10 cellular contexts compared by ENCODE assay signal in genomic region chr6:44062771-44063560, GRCh38.
DNase-seq lines count a peak whose midpoint lies in the region; ATAC-seq and TF ChIP-seq lines count a peak whose summit lies in the region.
"Had no signal": no experiment of that assay in that cellular context is flagged by ENCODE, and none has a peak within 500 bp of the region (broad histone marks: within the 10 kb centered on the region; RNA-seq: fewer than 3 reads in every experiment).

No MANE protein-coding gene starts in this region.

- no peak overlapping the region for H3K4me3 ChIP-seq in MM.1S (ENCODE audit: low read length)

- H3K4me1 Mint-ChIP-seq in CD14-positive monocyte, result peaks cover 78% of the 10 kb centered on the region
- peaks cover 100% of the 10 kb centered on the region for H3K4me1 Mint-ChIP-seq in dendritic cell treated with granulocyte-macrophage colony-stimulating factor and Interleukin-4, amounts not matched to agents 40 ng/mL and 50 ng/mL, for 4 days (ENCODE audit: low read depth)
- H3K4me1 Mint-ChIP-seq in neural crest cell, result peaks cover 3% of the 10 kb centered on the region

- H3K27me3 Mint-ChIP-seq in CD14-positive monocyte (ENCODE audit: low read depth in 3 of 3) (peaks cover 6 to 18% (median 14%) of the 10 kb centered on the region in 3 donors), neural crest cell (ENCODE audit: low read depth) (no peaks in the 10 kb centered on the region)
- peaks cover 5% of the 10 kb centered on the region for H3K27me3 Mint-ChIP-seq in dendritic cell treated with granulocyte-macrophage colony-stimulating factor and Interleukin-4, amounts not matched to agents 40 ng/mL and 50 ng/mL, for 4 days

- H3K36me3 ChIP-seq in MM.1S (replicated peaks; ENCODE audit: insufficient read depth, low read length), result no peaks in the 10 kb centered on the region

- H3K9me3 ChIP-seq in MM.1S (replicated peaks; ENCODE audit: insufficient read depth, low read length), result no peaks in the 10 kb centered on the region

- H3K27ac ChIP-seq in MM.1S (ENCODE audit: low read length), result no peak overlapping the region

- intact Hi-C loops in CD14-positive monocyte (cut with micrococcal nuclease), result no loop called here
- intact Hi-C loops in dendritic cell treated with granulocyte-macrophage colony-stimulating factor and Interleukin-4, amounts not matched to agents 40 ng/mL and 50 ng/mL, for 4 days (cut with micrococcal nuclease), result no loop called here

- peak; percentile 68 for TF ChIP-seq CTCF in CD14-positive monocyte (IDR thresholded peaks at IDR 0.05)
- peak; percentile 55 for TF ChIP-seq CTCF in MM.1S (IDR thresholded peaks at IDR 0.05; ENCODE audit: low read length)
- peak; percentile 52 for TF ChIP-seq CTCF in neural crest cell (conservative IDR thresholded peaks at IDR 0.05)

- H3K4me2 ChIP-seq in MM.1S (ENCODE audit: low read depth, low read length), result no peak overlapping the region

- H3K4me3 Mint-ChIP-seq in CD14-positive monocyte (no peak overlapping the region), neural crest cell (no peak overlapping the region)
- no peak overlapping the region for H3K4me3 Mint-ChIP-seq in dendritic cell treated with granulocyte-macrophage colony-stimulating factor and Interleukin-4, amounts not matched to agents 40 ng/mL and 50 ng/mL, for 4 days
- H3K4me3 Mint-ChIP-seq: naive B cell had no signal

- H3K36me3 Mint-ChIP-seq in CD14-positive monocyte (peaks cover 4 to 8% of the 10 kb centered on the region in 2 donors), neural crest cell (ENCODE audit: low read depth) (no peaks in the 10 kb centered on the region)
- no peaks in the 10 kb centered on the region for H3K36me3 Mint-ChIP-seq in dendritic cell treated with granulocyte-macrophage colony-stimulating factor and Interleukin-4, amounts not matched to agents 40 ng/mL and 50 ng/mL, for 4 days (ENCODE audit: low read depth)

- H3K27me3 ChIP-seq in MM.1S (replicated peaks; ENCODE audit: insufficient read depth, low read length), result no peaks in the 10 kb centered on the region

- no peaks in the 10 kb centered on the region for H3K9me2 ChIP-seq in MM.1S (replicated peaks; ENCODE audit: insufficient read depth, low read length)

- no peaks in the 10 kb centered on the region for H3F3A ChIP-seq in MM.1S (ENCODE audit: insufficient read depth, low read length)

- H3K9ac ChIP-seq in MM.1S (ENCODE audit: low read length), result no peak overlapping the region

- DNase-seq in CD14-positive monocyte (ENCODE audit: low spot score), result peak; percentile 66
- peak; percentile 13 for DNase-seq in MM.1S
- DNase-seq in neural crest cell (ENCODE audit: low read depth, low spot score), result no peak
- no peak for DNase-seq in NCI-H1694 treated with DMSO at 0.1 percent for 48 hours (lab: John Stamatoyannopoulos, UW)
- DNase-seq in NCI-H2029 (lab: John Stamatoyannopoulos, UW), result no peak
- DNase-seq in NCI-H2081 (lab: John Stamatoyannopoulos, UW), result no peak
- DNase-seq: MV-4-11, naive B cell had no signal

- H2AFZ ChIP-seq in MM.1S (ENCODE audit: low read length), result no peak overlapping the region

- H3K27ac Mint-ChIP-seq in CD14-positive monocyte (peak overlapping the region; percentile 57 to 100 (median 98)), neural crest cell (ENCODE audit: unreplicated experiment) (peak overlapping the region; percentile 88)
- H3K27ac Mint-ChIP-seq in dendritic cell treated with granulocyte-macrophage colony-stimulating factor and Interleukin-4, amounts not matched to agents 40 ng/mL and 50 ng/mL, for 4 days, result peak overlapping the region; percentile 100

- H3K9me3 Mint-ChIP-seq in CD14-positive monocyte (peaks cover 0 to 9% (median 0%) of the 10 kb centered on the region in 7 donors), neural crest cell (peaks cover 4% of the 10 kb centered on the region)
- H3K9me3 Mint-ChIP-seq in dendritic cell treated with granulocyte-macrophage colony-stimulating factor and Interleukin-4, amounts not matched to agents 40 ng/mL and 50 ng/mL, for 4 days, result no peaks in the 10 kb centered on the region

- H3K79me2 ChIP-seq in MM.1S (ENCODE audit: low read length), result no peaks in the 10 kb centered on the region

- no peaks in the 10 kb centered on the region for H4K20me1 ChIP-seq in MM.1S (ENCODE audit: insufficient read depth, low read length)

- H3K4me1 ChIP-seq in MM.1S (ENCODE audit: low read length), result no peaks in the 10 kb centered on the region

- ATAC-seq in HG02981 (IDR thresholded peaks at IDR 0.05; ENCODE audit: unreplicated experiment), result no peak

Comparison
In these comparisons a context has a peak if more than half of its experiments do, and no peak if none do; other contexts are left out.
1. DNase-seq: peak in CD14-positive monocyte (single experiment) and MM.1S (single experiment); none in neural crest cell (single experiment), NCI-H1694 treated with DMSO at 0.1 percent for 48 hours (single experiment), NCI-H2029 (single experiment) and NCI-H2081 (0 of 2).
2. Peak in every context shown above with its lines, with median percentiles within 50 percentile points of each other: H3K27ac Mint-ChIP-seq and CTCF ChIP-seq.